In the genomic region with DNA sequence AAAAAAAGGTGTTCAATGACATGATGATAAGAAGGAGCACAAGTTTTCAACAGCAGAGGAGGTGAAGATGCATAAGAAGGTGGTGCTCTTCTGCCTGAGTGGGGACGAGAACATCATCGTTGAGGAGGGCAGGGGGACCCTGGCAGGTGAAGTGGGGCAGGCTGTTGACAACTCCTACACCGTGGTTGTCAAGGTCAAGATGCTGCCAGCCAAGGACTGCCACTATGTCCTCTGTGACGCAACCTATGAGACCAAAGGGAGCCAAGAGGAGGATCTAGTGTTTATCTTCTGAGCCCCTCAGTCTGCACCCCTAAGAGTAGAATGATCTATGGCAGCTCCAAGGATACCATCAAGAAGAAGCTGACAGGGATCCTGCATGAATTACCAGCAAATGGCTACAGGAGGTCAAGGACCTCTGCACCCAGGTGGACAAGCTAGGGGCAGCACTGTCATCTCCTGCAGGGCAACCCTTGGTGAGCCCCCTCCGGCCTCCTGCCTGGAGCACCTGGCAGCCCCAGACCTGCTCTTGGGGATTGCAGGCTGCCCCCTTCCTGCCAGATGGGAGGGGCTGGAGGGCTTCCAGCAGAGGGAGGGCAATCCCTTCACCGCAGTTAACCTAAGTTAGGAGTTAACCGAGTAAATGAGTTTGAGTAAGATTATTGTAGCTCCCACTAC, we compare ENCODE assay signal across 21 cellular contexts.
"Had no signal": no experiment of that assay in that cellular context is flagged by ENCODE, and none has a peak within 500 bp of the region (broad histone marks: within the 10 kb centered on the region; RNA-seq: fewer than 3 reads in every experiment).

No MANE protein-coding gene starts in this region.

- H3K9me3 ChIP-seq: lower lobe of right lung, neutrophil, right atrium auricular region, suprapubic skin, thyroid gland, vagina had no signal

- H3K36me3 ChIP-seq: lower lobe of right lung, neutrophil, right atrium auricular region, suprapubic skin, thyroid gland, vagina had no signal

- H3K79me2 ChIP-seq: parathyroid adenoma had no signal

- H3K4me3 Mint-ChIP-seq: effector memory CD8-positive, alpha-beta T cell; stimulated activated effector memory CD8-positive, alpha-beta T cell treated with anti-CD3 and anti-CD28 coated beads, Interleukin-12 subunit alpha, Interleukin-12 subunit beta, amount 100 ng/mL, for 72 hours; stimulated activated naive CD8-positive, alpha-beta T cell treated with anti-CD3 and anti-CD28 coated beads, Interleukin-15, Interleukin-2, amounts not matched to agents 100 ng/mL and 50 ng/mL, for 24 hours had no signal

- H3K27me3 ChIP-seq: neutrophil, right atrium auricular region, thyroid gland, vagina had no signal

- FAIRE-seq: frontal cortex, keratinocyte had no signal

- H3K27ac ChIP-seq: lower lobe of right lung, neutrophil, parathyroid adenoma, right atrium auricular region, suprapubic skin, thyroid gland, vagina had no signal

- H2AFZ ChIP-seq: parathyroid adenoma had no signal

- H3K27ac Mint-ChIP-seq: effector memory CD8-positive, alpha-beta T cell; progenitor cell of endocrine pancreas; stimulated activated effector memory CD8-positive, alpha-beta T cell treated with anti-CD3 and anti-CD28 coated beads, Interleukin-12 subunit alpha, Interleukin-12 subunit beta, amount 100 ng/mL, for 72 hours; stimulated activated naive CD8-positive, alpha-beta T cell treated with anti-CD3 and anti-CD28 coated beads, Interleukin-15, Interleukin-2, amounts not matched to agents 100 ng/mL and 50 ng/mL, for 24 hours had no signal

- H3K9ac ChIP-seq: parathyroid adenoma had no signal

- ATAC-seq: effector memory CD8-positive, alpha-beta T cell; left ventricle myocardium superior; sciatic nerve; stimulated activated effector memory CD8-positive, alpha-beta T cell treated with anti-CD3 and anti-CD28 coated beads, Interleukin-12 subunit alpha, Interleukin-12 subunit beta, amount 100 ng/mL, for 72 hours had no signal

- H3K36me3 Mint-ChIP-seq: stimulated activated effector memory CD8-positive, alpha-beta T cell treated with anti-CD3 and anti-CD28 coated beads, Interleukin-12 subunit alpha, Interleukin-12 subunit beta, amount 100 ng/mL, for 72 hours had no signal

- H3K4me3 ChIP-seq: lower lobe of right lung, right atrium auricular region, suprapubic skin, thyroid gland, vagina had no signal

- H3K4me1 Mint-ChIP-seq: stimulated activated effector memory CD8-positive, alpha-beta T cell treated with anti-CD3 and anti-CD28 coated beads, Interleukin-12 subunit alpha, Interleukin-12 subunit beta, amount 100 ng/mL, for 72 hours had no signal

- H3K9me3 Mint-ChIP-seq: effector memory CD8-positive, alpha-beta T cell; stimulated activated effector memory CD8-positive, alpha-beta T cell treated with anti-CD3 and anti-CD28 coated beads, Interleukin-12 subunit alpha, Interleukin-12 subunit beta, amount 100 ng/mL, for 72 hours; stimulated activated naive CD8-positive, alpha-beta T cell treated with anti-CD3 and anti-CD28 coated beads, Interleukin-15, Interleukin-2, amounts not matched to agents 100 ng/mL and 50 ng/mL, for 24 hours had no signal

- H3K4me1 ChIP-seq: lower lobe of right lung, parathyroid adenoma, right atrium auricular region, suprapubic skin, thyroid gland, vagina had no signal

- DNase-seq: cerebellar nuclear complex; cortex of kidney; effector memory CD8-positive, alpha-beta T cell; head of caudate nucleus; left ventricle myocardium superior; lower lobe of right lung; stimulated activated CD4-positive, alpha-beta T cell treated with anti-CD3 and anti-CD28 coated beads, Interleukin-2, amount 100 ng/mL, for 24 hours; stimulated activated CD4-positive, alpha-beta T cell treated with anti-CD3 and anti-CD28 coated beads, Interleukin-4, amount 100 ng/mL, for 24 hours; thyroid gland; trophoblast cell had no signal
